1 cellular context compared by ENCODE assay signal in genomic region chr13:36829753-36830152, GRCh38.
A peak's percentile ranks its signal among the peaks of the same experiment; 100 is the strongest.
TF ChIP-seq lines count a peak whose summit lies in the region.

No MANE protein-coding gene starts in this region.

TF ChIP-seq in SK-N-SH, 30 proteins besides CTCF, POLR2A, EP300 and RAD21 (continued from another document):
- TF ChIP-seq ZBTB33 (IDR thresholded peaks at IDR 0.05; ENCODE audit: borderline replicate concordance, low read depth) (no peak), FOXJ3 (CRISPR knock-in tag; IDR thresholded peaks at IDR 0.05) (0 out of 2 replicates have a peak, but pooled peaks have one; percentile 23)
